8 cellular contexts compared by ENCODE assay signal in genomic region chr9:137605146-137606004, GRCh38. TPM values are rescaled to one million over a fixed set of nuclear protein-coding genes. Genes with fewer than 3 reads are reported as not detected.
A peak's percentile ranks its signal among the peaks of the same experiment; 100 is the strongest.
DNase-seq lines count a peak whose midpoint lies in the region; TF ChIP-seq lines count a peak whose summit lies in the region.

ARRDC1 (plus strand) TSS chr9:137605686; CDS start chr9:137605718, 32 bp downstream.

- 0 out of 2 replicates have a peak, but pooled peaks have one; percentile 11 for TF ChIP-seq CTCF in LNCaP clone FGC (IDR thresholded peaks at IDR 0.05; ENCODE audit: control insufficient read depth, extremely low read depth, insufficient read depth)
- TF ChIP-seq CTCF in neutrophil (IDR thresholded peaks at IDR 0.05): no peak
- no peak for TF ChIP-seq CTCF in subcutaneous adipose tissue (IDR thresholded peaks at IDR 0.05; ENCODE audit: low read depth)

- peak within 1 kb of the TSS; percentile 94 for H3K27ac ChIP-seq in neutrophil

- peaks cover 6% of the 10 kb centered on the region for H3K36me3 ChIP-seq in neutrophil

- peaks cover 50 to 62% of the 10 kb centered on the region in 2 experiments for H3K4me1 ChIP-seq in neutrophil (ENCODE audit: control insufficient read depth in 1 of 2, insufficient read depth in 1 of 2, low read depth in 1 of 2, low read length in 1 of 2)

- in situ Hi-C loops in SK-MEL-5 (cut with HindIII; ENCODE audit: low pct_unique_long_range_greater_than_20kb, low sequenced_read_pairs): no loop called here

- peak within 1 kb of the TSS; percentile 72 for H3K4me3 ChIP-seq in LNCaP clone FGC (ENCODE audit: low read depth, low read length)
- H3K4me3 ChIP-seq in neutrophil (ENCODE audit: low read depth in 1 of 2, low read length in 1 of 2): peak within 1 kb of the TSS; percentile 76 to 89

- DNase-seq in Daoy (ENCODE audit: low read depth): peak; percentile 96
- peak; percentile 55 for DNase-seq in GOT3 (lab: John Stamatoyannopoulos, UW)
- DNase-seq in LNCaP clone FGC (ENCODE audit: low read depth): peak; percentile 88
- DNase-seq in SK-MEL-5 (ENCODE audit: low read depth, low spot score): peak; percentile 82
- DNase-seq in activated naive CD4-positive, alpha-beta T cell (lab: John Stamatoyannopoulos, UW): peak; percentile 93 to 100 (median 95)
- peak; percentile 96 for DNase-seq in germinal center (ENCODE audit: low spot score)

- H3K9me3 ChIP-seq in neutrophil: no peaks in the 10 kb centered on the region

- H3K27me3 ChIP-seq in neutrophil: no peaks in the 10 kb centered on the region

RNA-seq across cellular contexts. Expression of gene ARRDC1, which starts in this region (rescaled TPM):
- total RNA-seq in Daoy (2014; rRNA removed; shearing (Covaris generic)): 11.5 and 11.6 TPM in 2 replicates
- total RNA-seq in SK-MEL-5 (2014; rRNA removed; shearing (Covaris generic)): 24.4 and 28.2 TPM in 2 replicates
- polyA plus RNA-seq in SK-MEL-5 (2015; cell fraction: cytosol; rRNA removed): 27.9 and 30.8 TPM in 2 replicates
- 199 and 232 TPM in 2 replicates for polyA plus RNA-seq in SK-MEL-5 (2015; cell fraction: nucleus; rRNA removed)
- 10 to 100 TPM; 23.6 to 41.7 (median 33.7) TPM for total RNA-seq in subcutaneous adipose tissue

Comparison
In these comparisons a context has a peak if more than half of its experiments do, and no peak if none do; other contexts are left out.
1. Peak in every context shown above with its lines: DNase-seq, H3K4me3 ChIP-seq and H3K27ac ChIP-seq.